Comparison of ENCODE assay signal across 9 cellular contexts in the genomic region with DNA sequence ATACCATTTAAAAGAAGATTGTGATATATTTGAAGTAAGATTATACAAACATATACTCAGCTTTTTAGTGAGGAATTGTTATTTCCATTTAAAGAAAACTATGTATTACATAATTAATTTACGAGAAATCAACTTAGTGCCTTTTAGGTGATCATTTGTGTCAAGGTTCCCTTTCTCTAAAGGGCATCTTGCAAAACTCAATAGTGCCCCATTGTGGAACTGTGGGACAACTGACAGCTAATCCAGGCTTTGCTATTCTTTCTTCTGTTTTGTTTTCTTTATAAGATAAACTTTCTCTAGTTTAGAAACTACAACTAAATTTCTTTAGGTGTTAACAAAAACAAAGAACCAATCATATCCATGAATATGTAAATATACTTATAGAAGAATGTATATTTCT. TPM values are rescaled to one million over a fixed set of nuclear protein-coding genes. Genes with fewer than 3 reads are reported as not detected.
A peak's percentile ranks its signal among the peaks of the same experiment; 100 is the strongest.
DNase-seq lines count a peak whose midpoint lies in the region; ATAC-seq, FAIRE-seq and TF ChIP-seq lines count a peak whose summit lies in the region.
"Had no signal": no experiment of that assay in that cellular context is flagged by ENCODE, and none has a peak within 500 bp of the region (broad histone marks: within the 10 kb centered on the region; RNA-seq: fewer than 3 reads in every experiment).

No MANE protein-coding gene starts in this region.

- H3K4me1 Mint-ChIP-seq in nephron = no peaks in the 10 kb centered on the region

- FAIRE-seq in G401.6 (lab: Jason Lieb, UNC) = peak; percentile 98

- H3K36me3 Mint-ChIP-seq in nephron (ENCODE audit: low read depth) = no peaks in the 10 kb centered on the region

- no peaks in the 10 kb centered on the region for H3K9me3 Mint-ChIP-seq in nephron

- peak; percentile 40 to 61 (median 48) for TF ChIP-seq CTCF in nephron (IDR thresholded peaks at IDR 0.05; ENCODE audit: unreplicated experiment in 3 of 3)

- ATAC-seq in HG02840 (IDR thresholded peaks at IDR 0.05; ENCODE audit: low FRiP score, unreplicated experiment) (no peak), HG03097 (IDR thresholded peaks at IDR 0.05; ENCODE audit: low FRiP score, unreplicated experiment) (no peak)

- H3K27ac Mint-ChIP-seq in nephron = no peak overlapping the region

- no peak overlapping the region for H3K4me3 Mint-ChIP-seq in nephron

- DNase-seq in M059J (ENCODE audit: low read depth) (peak; percentile 71), cerebellum (ENCODE audit: low spot score) (peak; percentile 13), NCI-H1930 (lab: John Stamatoyannopoulos, UW) (no peak)
- no peak for DNase-seq in stimulated activated CD4-positive, alpha-beta T cell treated with anti-CD3 and anti-CD28 coated beads, Interleukin-1b, Interleukin-23, amount 100 ng/mL, for 48 hours
- DNase-seq: T-helper 2 cell had no signal

- H3K27me3 Mint-ChIP-seq in nephron (ENCODE audit: low read depth) = no peaks in the 10 kb centered on the region

RNA-seq across cellular contexts. Expression of a gene that starts 24.3 kb away (rescaled TPM):
- 34.0 and 44.7 TPM in 2 replicates for total RNA-seq in M059J (2014; rRNA removed; shearing (Covaris generic))
- total RNA-seq in cerebellum = 3.4 TPM

Comparison
In these comparisons a context has a peak if more than half of its experiments do, and no peak if none do; other contexts are left out.
1. DNase-seq: peak in M059J (single experiment) and cerebellum (single experiment); none in stimulated activated CD4-positive, alpha-beta T cell treated with anti-CD3 and anti-CD28 coated beads, Interleukin-1b, Interleukin-23, amount 100 ng/mL, for 48 hours (single experiment) and NCI-H1930 (0 of 2).